In the genomic region with DNA sequence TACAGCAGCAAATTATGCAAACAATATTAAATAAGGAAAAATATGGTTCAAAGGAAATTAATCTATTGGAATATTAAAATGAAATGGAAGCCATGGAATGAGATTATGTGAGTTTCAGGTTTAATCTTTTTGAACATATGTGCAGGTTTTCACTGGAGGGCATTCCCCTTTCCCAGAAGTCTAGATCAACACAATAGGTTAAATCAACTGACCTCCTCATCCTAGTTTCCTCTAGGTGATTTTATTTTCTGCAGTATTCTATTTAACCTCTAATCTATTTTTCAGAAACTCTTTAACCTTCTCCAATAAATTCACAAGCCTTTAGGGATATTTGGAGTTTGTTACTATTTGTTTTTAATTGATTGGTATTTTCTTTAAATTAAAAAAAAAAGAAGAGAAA, we compare ENCODE assay signal across 1 cellular context.
A peak's percentile ranks its signal among the peaks of the same experiment; 100 is the strongest.
TF ChIP-seq lines count a peak whose summit lies in the region.

No MANE protein-coding gene starts in this region.

TF ChIP-seq in HepG2, 621 proteins besides CTCF, POLR2A, EP300 and RAD21 (continued from another document and continues in another):
- TF ChIP-seq, protein P1, sequence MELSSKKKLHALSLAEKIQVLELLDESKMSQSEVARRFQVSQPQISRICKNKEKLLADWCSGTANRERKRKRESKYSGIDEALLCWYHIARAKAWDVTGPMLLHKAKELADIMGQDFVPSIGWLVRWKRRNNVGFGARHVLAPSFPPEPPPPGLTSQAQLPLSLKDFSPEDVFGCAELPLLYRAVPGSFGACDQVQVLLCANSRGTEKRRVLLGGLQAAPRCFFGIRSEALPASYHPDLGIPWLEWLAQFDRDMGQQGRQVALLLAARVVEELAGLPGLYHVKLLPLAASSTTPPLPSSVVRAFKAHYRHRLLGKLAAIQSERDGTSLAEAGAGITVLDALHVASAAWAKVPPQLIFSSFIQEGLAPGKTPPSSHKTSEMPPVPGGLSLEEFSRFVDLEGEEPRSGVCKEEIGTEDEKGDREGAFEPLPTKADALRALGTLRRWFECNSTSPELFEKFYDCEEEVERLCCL (CRISPR knock-in tag; IDR thresholded peaks at IDR 0.05; ENCODE audit: borderline replicate concordance): no peak
- TF ChIP-seq ZNF343 (CRISPR knock-in tag; IDR thresholded peaks at IDR 0.05): no peak
- TF ChIP-seq, protein P2, sequence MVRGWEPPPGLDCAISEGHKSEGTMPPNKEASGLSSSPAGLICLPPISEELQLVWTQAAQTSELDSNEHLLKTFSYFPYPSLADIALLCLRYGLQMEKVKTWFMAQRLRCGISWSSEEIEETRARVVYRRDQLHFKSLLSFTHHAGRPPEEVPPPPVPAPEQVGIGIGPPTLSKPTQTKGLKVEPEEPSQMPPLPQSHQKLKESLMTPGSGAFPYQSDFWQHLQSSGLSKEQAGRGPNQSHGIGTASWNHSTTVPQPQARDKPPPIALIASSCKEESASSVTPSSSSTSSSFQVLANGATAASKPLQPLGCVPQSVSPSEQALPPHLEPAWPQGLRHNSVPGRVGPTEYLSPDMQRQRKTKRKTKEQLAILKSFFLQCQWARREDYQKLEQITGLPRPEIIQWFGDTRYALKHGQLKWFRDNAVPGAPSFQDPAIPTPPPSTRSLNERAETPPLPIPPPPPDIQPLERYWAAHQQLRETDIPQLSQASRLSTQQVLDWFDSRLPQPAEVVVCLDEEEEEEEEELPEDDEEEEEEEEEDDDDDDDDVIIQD (CRISPR knock-in tag; IDR thresholded peaks at IDR 0.05; ENCODE audit: low read depth): 0 out of 2 replicates have a peak, but pooled peaks have one; percentile 21
- TF ChIP-seq HNRNPL (IDR thresholded peaks at IDR 0.05; ENCODE audit: low read depth, low read length): no peak
- TF ChIP-seq NRL (CRISPR knock-in tag; IDR thresholded peaks at IDR 0.05; ENCODE audit: borderline replicate concordance): no peak
- 0 out of 2 replicates have a peak, but pooled peaks have one; percentile 30 for TF ChIP-seq RXRB (CRISPR knock-in tag; IDR thresholded peaks at IDR 0.05; ENCODE audit: borderline replicate concordance)
- TF ChIP-seq NR2F6 (IDR thresholded peaks at IDR 0.05): peak; percentile 75
- TF ChIP-seq NR2F6 (CRISPR knock-in tag; IDR thresholded peaks at IDR 0.05): peak; percentile 68
- TF ChIP-seq PRPF4 (IDR thresholded peaks at IDR 0.05; ENCODE audit: low read depth, low read length, poor library complexity, severe bottlenecking): no peak
- TF ChIP-seq HNF4G (IDR thresholded peaks at IDR 0.05; ENCODE audit: borderline replicate concordance, low read depth, low read length): no peak
- no peak for TF ChIP-seq HNF4G (CRISPR knock-in tag; IDR thresholded peaks at IDR 0.05; ENCODE audit: borderline replicate concordance, low read depth)
- no peak for TF ChIP-seq ZFP36 (IDR thresholded peaks at IDR 0.05; ENCODE audit: borderline replicate concordance, low read depth, low read length, partially characterized antibody)
- TF ChIP-seq PHB2 (IDR thresholded peaks at IDR 0.05; ENCODE audit: partially characterized antibody): no peak
- TF ChIP-seq, protein P3, sequence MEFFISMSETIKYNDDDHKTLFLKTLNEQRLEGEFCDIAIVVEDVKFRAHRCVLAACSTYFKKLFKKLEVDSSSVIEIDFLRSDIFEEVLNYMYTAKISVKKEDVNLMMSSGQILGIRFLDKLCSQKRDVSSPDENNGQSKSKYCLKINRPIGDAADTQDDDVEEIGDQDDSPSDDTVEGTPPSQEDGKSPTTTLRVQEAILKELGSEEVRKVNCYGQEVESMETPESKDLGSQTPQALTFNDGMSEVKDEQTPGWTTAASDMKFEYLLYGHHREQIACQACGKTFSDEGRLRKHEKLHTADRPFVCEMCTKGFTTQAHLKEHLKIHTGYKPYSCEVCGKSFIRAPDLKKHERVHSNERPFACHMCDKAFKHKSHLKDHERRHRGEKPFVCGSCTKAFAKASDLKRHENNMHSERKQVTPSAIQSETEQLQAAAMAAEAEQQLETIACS (CRISPR knock-in tag; IDR thresholded peaks at IDR 0.05): no peak
- TF ChIP-seq, protein P4, sequence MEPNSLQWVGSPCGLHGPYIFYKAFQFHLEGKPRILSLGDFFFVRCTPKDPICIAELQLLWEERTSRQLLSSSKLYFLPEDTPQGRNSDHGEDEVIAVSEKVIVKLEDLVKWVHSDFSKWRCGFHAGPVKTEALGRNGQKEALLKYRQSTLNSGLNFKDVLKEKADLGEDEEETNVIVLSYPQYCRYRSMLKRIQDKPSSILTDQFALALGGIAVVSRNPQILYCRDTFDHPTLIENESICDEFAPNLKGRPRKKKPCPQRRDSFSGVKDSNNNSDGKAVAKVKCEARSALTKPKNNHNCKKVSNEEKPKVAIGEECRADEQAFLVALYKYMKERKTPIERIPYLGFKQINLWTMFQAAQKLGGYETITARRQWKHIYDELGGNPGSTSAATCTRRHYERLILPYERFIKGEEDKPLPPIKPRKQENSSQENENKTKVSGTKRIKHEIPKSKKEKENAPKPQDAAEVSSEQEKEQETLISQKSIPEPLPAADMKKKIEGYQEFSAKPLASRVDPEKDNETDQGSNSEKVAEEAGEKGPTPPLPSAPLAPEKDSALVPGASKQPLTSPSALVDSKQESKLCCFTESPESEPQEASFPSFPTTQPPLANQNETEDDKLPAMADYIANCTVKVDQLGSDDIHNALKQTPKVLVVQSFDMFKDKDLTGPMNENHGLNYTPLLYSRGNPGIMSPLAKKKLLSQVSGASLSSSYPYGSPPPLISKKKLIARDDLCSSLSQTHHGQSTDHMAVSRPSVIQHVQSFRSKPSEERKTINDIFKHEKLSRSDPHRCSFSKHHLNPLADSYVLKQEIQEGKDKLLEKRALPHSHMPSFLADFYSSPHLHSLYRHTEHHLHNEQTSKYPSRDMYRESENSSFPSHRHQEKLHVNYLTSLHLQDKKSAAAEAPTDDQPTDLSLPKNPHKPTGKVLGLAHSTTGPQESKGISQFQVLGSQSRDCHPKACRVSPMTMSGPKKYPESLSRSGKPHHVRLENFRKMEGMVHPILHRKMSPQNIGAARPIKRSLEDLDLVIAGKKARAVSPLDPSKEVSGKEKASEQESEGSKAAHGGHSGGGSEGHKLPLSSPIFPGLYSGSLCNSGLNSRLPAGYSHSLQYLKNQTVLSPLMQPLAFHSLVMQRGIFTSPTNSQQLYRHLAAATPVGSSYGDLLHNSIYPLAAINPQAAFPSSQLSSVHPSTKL (CRISPR knock-in tag; IDR thresholded peaks at IDR 0.05): 0 out of 2 replicates have a peak, but pooled peaks have one; percentile 36
- TF ChIP-seq SAP130 (CRISPR knock-in tag; IDR thresholded peaks at IDR 0.05; ENCODE audit: low read depth): peak; percentile 24; the same call in 1 of the 2 replicates
- no peak for TF ChIP-seq ZNF20 (CRISPR knock-in tag; IDR thresholded peaks at IDR 0.05)
- TF ChIP-seq, protein P5, sequence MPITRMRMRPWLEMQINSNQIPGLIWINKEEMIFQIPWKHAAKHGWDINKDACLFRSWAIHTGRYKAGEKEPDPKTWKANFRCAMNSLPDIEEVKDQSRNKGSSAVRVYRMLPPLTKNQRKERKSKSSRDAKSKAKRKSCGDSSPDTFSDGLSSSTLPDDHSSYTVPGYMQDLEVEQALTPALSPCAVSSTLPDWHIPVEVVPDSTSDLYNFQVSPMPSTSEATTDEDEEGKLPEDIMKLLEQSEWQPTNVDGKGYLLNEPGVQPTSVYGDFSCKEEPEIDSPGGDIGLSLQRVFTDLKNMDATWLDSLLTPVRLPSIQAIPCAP (CRISPR knock-in tag; IDR thresholded peaks at IDR 0.05; ENCODE audit: low read depth): no peak
- no peak for TF ChIP-seq ZNF234 (CRISPR knock-in tag; conservative IDR thresholded peaks at IDR 0.05)
- TF ChIP-seq RARG (CRISPR knock-in tag; IDR thresholded peaks at IDR 0.05; ENCODE audit: low read depth): no peak
- TF ChIP-seq, protein P6, sequence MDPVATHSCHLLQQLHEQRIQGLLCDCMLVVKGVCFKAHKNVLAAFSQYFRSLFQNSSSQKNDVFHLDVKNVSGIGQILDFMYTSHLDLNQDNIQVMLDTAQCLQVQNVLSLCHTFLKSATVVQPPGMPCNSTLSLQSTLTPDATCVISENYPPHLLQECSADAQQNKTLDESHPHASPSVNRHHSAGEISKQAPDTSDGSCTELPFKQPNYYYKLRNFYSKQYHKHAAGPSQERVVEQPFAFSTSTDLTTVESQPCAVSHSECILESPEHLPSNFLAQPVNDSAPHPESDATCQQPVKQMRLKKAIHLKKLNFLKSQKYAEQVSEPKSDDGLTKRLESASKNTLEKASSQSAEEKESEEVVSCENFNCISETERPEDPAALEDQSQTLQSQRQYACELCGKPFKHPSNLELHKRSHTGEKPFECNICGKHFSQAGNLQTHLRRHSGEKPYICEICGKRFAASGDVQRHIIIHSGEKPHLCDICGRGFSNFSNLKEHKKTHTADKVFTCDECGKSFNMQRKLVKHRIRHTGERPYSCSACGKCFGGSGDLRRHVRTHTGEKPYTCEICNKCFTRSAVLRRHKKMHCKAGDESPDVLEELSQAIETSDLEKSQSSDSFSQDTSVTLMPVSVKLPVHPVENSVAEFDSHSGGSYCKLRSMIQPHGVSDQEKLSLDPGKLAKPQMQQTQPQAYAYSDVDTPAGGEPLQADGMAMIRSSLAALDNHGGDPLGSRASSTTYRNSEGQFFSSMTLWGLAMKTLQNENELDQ (CRISPR knock-in tag; IDR thresholded peaks at IDR 0.05; ENCODE audit: borderline replicate concordance): no peak
- peak; percentile 55 for TF ChIP-seq BCL6 (CRISPR knock-in tag; IDR thresholded peaks at IDR 0.05)
- TF ChIP-seq HDAC2 (CRISPR knock-in tag; IDR thresholded peaks at IDR 0.05): no peak
- TF ChIP-seq ZBTB7A (CRISPR knock-in tag; IDR thresholded peaks at IDR 0.05): no peak
- TF ChIP-seq, protein P7, sequence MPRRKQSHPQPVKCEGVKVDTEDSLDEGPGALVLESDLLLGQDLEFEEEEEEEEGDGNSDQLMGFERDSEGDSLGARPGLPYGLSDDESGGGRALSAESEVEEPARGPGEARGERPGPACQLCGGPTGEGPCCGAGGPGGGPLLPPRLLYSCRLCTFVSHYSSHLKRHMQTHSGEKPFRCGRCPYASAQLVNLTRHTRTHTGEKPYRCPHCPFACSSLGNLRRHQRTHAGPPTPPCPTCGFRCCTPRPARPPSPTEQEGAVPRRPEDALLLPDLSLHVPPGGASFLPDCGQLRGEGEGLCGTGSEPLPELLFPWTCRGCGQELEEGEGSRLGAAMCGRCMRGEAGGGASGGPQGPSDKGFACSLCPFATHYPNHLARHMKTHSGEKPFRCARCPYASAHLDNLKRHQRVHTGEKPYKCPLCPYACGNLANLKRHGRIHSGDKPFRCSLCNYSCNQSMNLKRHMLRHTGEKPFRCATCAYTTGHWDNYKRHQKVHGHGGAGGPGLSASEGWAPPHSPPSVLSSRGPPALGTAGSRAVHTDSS (CRISPR knock-in tag; conservative IDR thresholded peaks at IDR 0.05): no peak
- TF ChIP-seq ZNF776 (CRISPR knock-in tag; IDR thresholded peaks at IDR 0.05): no peak
- TF ChIP-seq SRSF4 (IDR thresholded peaks at IDR 0.05; ENCODE audit: low read depth, low read length, poor library complexity, severe bottlenecking): no peak
- TF ChIP-seq NR1H2 (CRISPR knock-in tag; IDR thresholded peaks at IDR 0.05; ENCODE audit: borderline replicate concordance, low read depth): no peak
- TF ChIP-seq FOXM1 (CRISPR knock-in tag; IDR thresholded peaks at IDR 0.05): no peak
- TF ChIP-seq, protein P8, sequence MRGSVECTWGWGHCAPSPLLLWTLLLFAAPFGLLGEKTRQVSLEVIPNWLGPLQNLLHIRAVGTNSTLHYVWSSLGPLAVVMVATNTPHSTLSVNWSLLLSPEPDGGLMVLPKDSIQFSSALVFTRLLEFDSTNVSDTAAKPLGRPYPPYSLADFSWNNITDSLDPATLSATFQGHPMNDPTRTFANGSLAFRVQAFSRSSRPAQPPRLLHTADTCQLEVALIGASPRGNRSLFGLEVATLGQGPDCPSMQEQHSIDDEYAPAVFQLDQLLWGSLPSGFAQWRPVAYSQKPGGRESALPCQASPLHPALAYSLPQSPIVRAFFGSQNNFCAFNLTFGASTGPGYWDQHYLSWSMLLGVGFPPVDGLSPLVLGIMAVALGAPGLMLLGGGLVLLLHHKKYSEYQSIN (CRISPR knock-in tag; IDR thresholded peaks at IDR 0.05; ENCODE audit: borderline replicate concordance): no peak
- TF ChIP-seq NR2F2 (IDR thresholded peaks at IDR 0.05; ENCODE audit: borderline replicate concordance, low read depth): peak; percentile 36; the same call in 1 of the 2 replicates
- TF ChIP-seq, protein P9, sequence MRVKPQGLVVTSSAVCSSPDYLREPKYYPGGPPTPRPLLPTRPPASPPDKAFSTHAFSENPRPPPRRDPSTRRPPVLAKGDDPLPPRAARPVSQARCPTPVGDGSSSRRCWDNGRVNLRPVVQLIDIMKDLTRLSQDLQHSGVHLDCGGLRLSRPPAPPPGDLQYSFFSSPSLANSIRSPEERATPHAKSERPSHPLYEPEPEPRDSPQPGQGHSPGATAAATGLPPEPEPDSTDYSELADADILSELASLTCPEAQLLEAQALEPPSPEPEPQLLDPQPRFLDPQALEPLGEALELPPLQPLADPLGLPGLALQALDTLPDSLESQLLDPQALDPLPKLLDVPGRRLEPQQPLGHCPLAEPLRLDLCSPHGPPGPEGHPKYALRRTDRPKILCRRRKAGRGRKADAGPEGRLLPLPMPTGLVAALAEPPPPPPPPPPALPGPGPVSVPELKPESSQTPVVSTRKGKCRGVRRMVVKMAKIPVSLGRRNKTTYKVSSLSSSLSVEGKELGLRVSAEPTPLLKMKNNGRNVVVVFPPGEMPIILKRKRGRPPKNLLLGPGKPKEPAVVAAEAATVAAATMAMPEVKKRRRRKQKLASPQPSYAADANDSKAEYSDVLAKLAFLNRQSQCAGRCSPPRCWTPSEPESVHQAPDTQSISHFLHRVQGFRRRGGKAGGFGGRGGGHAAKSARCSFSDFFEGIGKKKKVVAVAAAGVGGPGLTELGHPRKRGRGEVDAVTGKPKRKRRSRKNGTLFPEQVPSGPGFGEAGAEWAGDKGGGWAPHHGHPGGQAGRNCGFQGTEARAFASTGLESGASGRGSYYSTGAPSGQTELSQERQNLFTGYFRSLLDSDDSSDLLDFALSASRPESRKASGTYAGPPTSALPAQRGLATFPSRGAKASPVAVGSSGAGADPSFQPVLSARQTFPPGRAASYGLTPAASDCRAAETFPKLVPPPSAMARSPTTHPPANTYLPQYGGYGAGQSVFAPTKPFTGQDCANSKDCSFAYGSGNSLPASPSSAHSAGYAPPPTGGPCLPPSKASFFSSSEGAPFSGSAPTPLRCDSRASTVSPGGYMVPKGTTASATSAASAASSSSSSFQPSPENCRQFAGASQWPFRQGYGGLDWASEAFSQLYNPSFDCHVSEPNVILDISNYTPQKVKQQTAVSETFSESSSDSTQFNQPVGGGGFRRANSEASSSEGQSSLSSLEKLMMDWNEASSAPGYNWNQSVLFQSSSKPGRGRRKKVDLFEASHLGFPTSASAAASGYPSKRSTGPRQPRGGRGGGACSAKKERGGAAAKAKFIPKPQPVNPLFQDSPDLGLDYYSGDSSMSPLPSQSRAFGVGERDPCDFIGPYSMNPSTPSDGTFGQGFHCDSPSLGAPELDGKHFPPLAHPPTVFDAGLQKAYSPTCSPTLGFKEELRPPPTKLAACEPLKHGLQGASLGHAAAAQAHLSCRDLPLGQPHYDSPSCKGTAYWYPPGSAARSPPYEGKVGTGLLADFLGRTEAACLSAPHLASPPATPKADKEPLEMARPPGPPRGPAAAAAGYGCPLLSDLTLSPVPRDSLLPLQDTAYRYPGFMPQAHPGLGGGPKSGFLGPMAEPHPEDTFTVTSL (CRISPR knock-in tag; IDR thresholded peaks at IDR 0.05; ENCODE audit: borderline replicate concordance): no peak
- TF ChIP-seq RARA (CRISPR knock-in tag; IDR thresholded peaks at IDR 0.05): peak; percentile 39
- no peak for TF ChIP-seq TBL1XR1 (IDR thresholded peaks at IDR 0.05; ENCODE audit: borderline replicate concordance, low read length, partially characterized antibody)
- TF ChIP-seq SPEN (CRISPR knock-in tag; IDR thresholded peaks at IDR 0.05; ENCODE audit: low read depth): no peak
